ENCODE assay signal across 8 cellular contexts in the genomic region with DNA sequence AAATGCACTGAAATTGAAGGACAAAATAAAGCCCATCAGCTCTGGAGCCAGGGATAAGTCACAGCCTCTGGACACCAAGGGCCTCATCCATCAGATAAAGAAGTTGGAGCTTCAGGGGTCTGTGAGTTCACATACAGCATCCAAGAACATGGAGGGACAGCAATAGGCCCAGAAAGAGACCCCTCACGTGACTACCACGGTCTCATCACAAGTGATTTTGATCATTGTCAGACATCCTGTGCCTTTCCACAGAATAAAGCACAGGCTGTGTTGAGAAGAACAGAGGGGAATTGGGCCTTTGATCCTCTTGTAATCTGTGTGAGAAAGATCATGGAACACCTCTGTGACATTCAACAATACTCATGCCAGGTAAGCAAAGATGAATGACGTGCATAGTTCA.
"Had no signal": no experiment of that assay in that cellular context is flagged by ENCODE, and none has a peak within 500 bp of the region (broad histone marks: within the 10 kb centered on the region; RNA-seq: fewer than 3 reads in every experiment).

No MANE protein-coding gene starts in this region.

- DNase-seq: GDM1, GF-D8 had no signal

- FAIRE-seq: G401.6, GM12878, GM12891, GM12892, GM18507, GM19239 had no signal

- ATAC-seq: GM12878 had no signal

- H3K4me3 ChIP-seq: GM12878 had no signal
